Comparison of ENCODE assay signal across 14 cellular contexts in genomic region chr2:131027566-131028528, GRCh38.
"Had no signal": no experiment of that assay in that cellular context is flagged by ENCODE, and none has a peak within 500 bp of the region (broad histone marks: within the 10 kb centered on the region; RNA-seq: fewer than 3 reads in every experiment).

No MANE protein-coding gene starts in this region.

- DNase-seq: activated CD4-positive, alpha-beta T cell treated with anti-CD3 and anti-CD28 coated beads for 36 hours; activated naive CD4-positive, alpha-beta T cell treated with anti-CD3 and anti-CD28 coated beads for 36 hours; dorsolateral prefrontal cortex; left lung; nucleus accumbens; small intestine; stomach; T-helper 2 cell; testis; upper lobe of left lung had no signal

- H3K4me3 ChIP-seq: dorsolateral prefrontal cortex, left lung, stomach, testis, upper lobe of left lung had no signal

- ATAC-seq: activated CD4-positive, alpha-beta T cell treated with anti-CD3 and anti-CD28 coated beads for 36 hours; esophagus mucosa; left lung; naive thymus-derived CD8-positive, alpha-beta T cell had no signal

- H3K4me3 Mint-ChIP-seq: activated CD4-positive, alpha-beta T cell treated with anti-CD3 and anti-CD28 coated beads for 36 hours; activated naive CD4-positive, alpha-beta T cell treated with anti-CD3 and anti-CD28 coated beads for 36 hours; activated T-helper 1 cell treated with anti-CD3 and anti-CD28 coated beads, Interleukin-12 subunit alpha, Interleukin-12 subunit beta, Interleukin-2, Interleukin-4 antibody, amounts not matched to agents 30 ng/mL and 10 ng/mL and 1 ng/mL, durations not matched to agents 14 hours and 24 hours and 36 hours; memory B cell; naive thymus-derived CD8-positive, alpha-beta T cell had no signal

- H3K36me3 Mint-ChIP-seq: memory B cell; naive thymus-derived CD8-positive, alpha-beta T cell had no signal

- H3K9me3 ChIP-seq: testis had no signal

- H3K27me3 ChIP-seq: dorsolateral prefrontal cortex, testis, upper lobe of left lung had no signal

- H3K36me3 ChIP-seq: left lung, stomach, upper lobe of left lung had no signal

- H3K4me1 ChIP-seq: left lung, stomach, upper lobe of left lung had no signal

- H3K27ac ChIP-seq: dorsolateral prefrontal cortex, left lung, stomach, testis, upper lobe of left lung had no signal

- H3K4me1 Mint-ChIP-seq: activated CD4-positive, alpha-beta T cell treated with anti-CD3 and anti-CD28 coated beads for 36 hours; memory B cell had no signal

- H3K9me3 Mint-ChIP-seq: activated naive CD4-positive, alpha-beta T cell treated with anti-CD3 and anti-CD28 coated beads for 36 hours; activated T-helper 1 cell treated with anti-CD3 and anti-CD28 coated beads, Interleukin-12 subunit alpha, Interleukin-12 subunit beta, Interleukin-2, Interleukin-4 antibody, amounts not matched to agents 30 ng/mL and 10 ng/mL and 1 ng/mL, durations not matched to agents 14 hours and 24 hours and 36 hours had no signal

- H3K27ac Mint-ChIP-seq: activated CD4-positive, alpha-beta T cell treated with anti-CD3 and anti-CD28 coated beads for 36 hours; activated naive CD4-positive, alpha-beta T cell treated with anti-CD3 and anti-CD28 coated beads for 36 hours; activated T-helper 1 cell treated with anti-CD3 and anti-CD28 coated beads, Interleukin-12 subunit alpha, Interleukin-12 subunit beta, Interleukin-2, Interleukin-4 antibody, amounts not matched to agents 30 ng/mL and 10 ng/mL and 1 ng/mL, durations not matched to agents 14 hours and 24 hours and 36 hours; memory B cell; naive thymus-derived CD8-positive, alpha-beta T cell had no signal
